Comparison of ENCODE assay signal across 9 cellular contexts in the genomic region with DNA sequence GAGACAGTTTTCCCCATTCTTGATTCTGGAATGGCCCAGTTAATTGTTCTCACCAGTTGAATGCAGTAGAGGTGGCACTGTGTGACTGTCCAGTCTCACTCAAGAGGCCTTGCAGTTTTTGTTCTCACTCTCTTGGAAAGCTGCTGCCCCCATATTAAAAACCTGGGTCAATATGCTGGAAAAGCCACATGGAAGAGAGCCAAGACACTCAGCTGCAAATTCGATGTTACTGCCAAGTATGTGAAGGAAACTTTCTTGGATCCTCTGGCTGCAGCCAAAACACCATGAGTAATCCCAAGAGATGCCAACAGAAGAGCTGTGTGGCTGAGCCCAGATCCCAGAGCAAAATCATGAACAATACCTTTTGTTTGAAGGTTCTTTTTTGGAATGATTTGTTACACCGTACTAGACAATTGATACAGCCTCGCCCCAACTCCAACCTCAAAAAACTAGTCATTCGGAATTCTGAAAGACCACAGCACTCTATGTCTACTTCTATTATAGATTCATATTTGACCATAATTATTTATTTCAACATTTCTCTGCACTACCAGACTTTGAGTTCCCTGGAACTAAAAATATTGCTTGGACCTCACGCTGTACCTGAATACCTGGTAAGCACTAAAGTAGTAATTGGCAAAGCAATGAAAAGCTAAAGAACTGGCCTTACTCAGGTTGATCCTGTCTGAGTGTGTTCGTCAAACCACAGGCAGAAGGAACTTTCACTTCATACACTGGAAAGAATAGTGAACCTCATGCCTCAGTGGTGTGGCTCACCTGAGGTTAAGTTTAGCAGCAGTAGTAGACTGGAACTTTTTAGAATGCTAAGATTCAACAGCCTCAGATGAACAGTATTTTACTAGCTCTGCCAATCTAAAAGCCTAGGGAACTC.
DNase-seq lines count a peak whose midpoint lies in the region; ATAC-seq, FAIRE-seq and TF ChIP-seq lines count a peak whose summit lies in the region.
"Had no signal": no experiment of that assay in that cellular context is flagged by ENCODE, and none has a peak within 500 bp of the region (broad histone marks: within the 10 kb centered on the region; RNA-seq: fewer than 3 reads in every experiment).

No MANE protein-coding gene starts in this region.

- H3K27ac ChIP-seq in right lobe of liver (no peak overlapping the region), HepG2 (ENCODE audit: extremely low read length, insufficient read depth, low read length) (no peak overlapping the region), mammary epithelial cell (ENCODE audit: insufficient read depth, low read depth, low read length) (peak overlapping the region; percentile 94), lung (ENCODE audit: low read depth in 1 of 2, low read length in 1 of 2) (peak overlapping the region; percentile 49 to 52), aorta (ENCODE audit: low read depth in 1 of 2, low read length in 2 of 2) (peak overlapping the region; percentile 43 to 89)

- TF ChIP-seq CTCF in right lobe of liver (IDR thresholded peaks at IDR 0.05) (no peak), HepG2 (CRISPR knock-in tag; IDR thresholded peaks at IDR 0.05) (no peak), mammary epithelial cell (conservative IDR thresholded peaks at IDR 0.05 in 1 of 2, IDR thresholded peaks at IDR 0.05 in 1 of 2; ENCODE audit: extremely low read depth in 1 of 2, insufficient read depth in 1 of 2, low read depth in 1 of 2, low read length in 2 of 2) (no peak), lung (IDR thresholded peaks at IDR 0.05; ENCODE audit: control extremely low read depth, extremely low read depth) (no peak), GM10248 (IDR thresholded peaks at IDR 0.05; ENCODE audit: control extremely low read depth, extremely low read depth, low read depth, missing control alignments) (no peak)

- TF ChIP-seq POLR2A in right lobe of liver (IDR thresholded peaks at IDR 0.05): no peak
- TF ChIP-seq POLR2A in HepG2 (IDR thresholded peaks at IDR 0.05; ENCODE audit: insufficient read depth in 1 of 2, low read depth in 2 of 2, low read length in 2 of 2): no peak

- no peaks in the 10 kb centered on the region for H3K4me1 ChIP-seq in right lobe of liver
- no peaks in the 10 kb centered on the region for H3K4me1 ChIP-seq in HepG2 (ENCODE audit: insufficient read depth, low read length)
- peaks cover 57% of the 10 kb centered on the region for H3K4me1 ChIP-seq in mammary epithelial cell (ENCODE audit: insufficient read depth, low read length)
- peaks cover 3 to 4% of the 10 kb centered on the region in 2 donors for H3K4me1 ChIP-seq in lung (ENCODE audit: control insufficient read depth in 2 of 2, insufficient read depth in 2 of 2, low read length in 2 of 2)
- peaks cover 3% of the 10 kb centered on the region in 2 donors for H3K4me1 ChIP-seq in aorta (ENCODE audit: control insufficient read depth in 1 of 2, insufficient read depth in 2 of 2, low read length in 2 of 2)

- TF ChIP-seq RAD21 in HepG2 (CRISPR knock-in tag; IDR thresholded peaks at IDR 0.05): no peak

- H3K4me3 ChIP-seq in right lobe of liver: no peak overlapping the region
- no peak overlapping the region for H3K4me3 ChIP-seq in HepG2 (replicated peaks in 1 of 3; ENCODE audit: insufficient read depth in 1 of 3, low read depth in 2 of 3, low read length in 3 of 3)
- H3K4me3 ChIP-seq in mammary epithelial cell (replicated peaks in 1 of 3; ENCODE audit: insufficient read depth in 1 of 3, low read depth in 2 of 3, low read length in 3 of 3): peak overlapping the region in 1 of 3 experiments; percentile 1
- no peak overlapping the region for H3K4me3 ChIP-seq in lung
- H3K4me3 ChIP-seq in aorta (ENCODE audit: low read length in 2 of 2): no peak overlapping the region

- in situ Hi-C loops in HepG2 (cut with HindIII; ENCODE audit: extremely low pct_ligation_motif_present, low pct_unique_long_range_greater_than_20kb): no loop called here
- in situ Hi-C loops in mammary epithelial cell (cut with MboI; ENCODE audit: low sequenced_read_pairs in 2 of 2): no loop called here

- H3K79me2 ChIP-seq in HepG2 (ENCODE audit: insufficient read depth, low read length) (no peaks in the 10 kb centered on the region), mammary epithelial cell (ENCODE audit: insufficient read depth, low read length) (no peaks in the 10 kb centered on the region)

- dilution Hi-C loops in mammary epithelial cell (cut with HindIII; ENCODE audit: low sequenced_read_pairs): no loop called here

- WGBS in right lobe of liver (ENCODE audit: insufficient coverage, low coverage, low lambda C conversion rate, missing lambda C conversion rate): 52% methylated on average over 5 of the region's 6 CpGs
- 7% methylated on average over 5 of the region's 6 CpGs for WGBS in HepG2 (ENCODE audit: low lambda C conversion rate)
- 3% methylated on average over 4 of the region's 6 CpGs for WGBS in mammary epithelial cell (ENCODE audit: low coverage, missing lambda C conversion rate)
- 66 to 67% methylated on average over 6 of the region's 6 CpGs for WGBS in lung, 2 donors
- 12 to 17% methylated on average over 6 of the region's 6 CpGs for WGBS in aorta, 2 donors

- TF ChIP-seq EP300 in HepG2 (IDR thresholded peaks at IDR 0.05; ENCODE audit: low read depth in 2 of 2, low read length in 2 of 2) (no peak), HepG2 (CRISPR knock-in tag; IDR thresholded peaks at IDR 0.05; ENCODE audit: borderline replicate concordance) (no peak)

- no peak for FAIRE-seq in HepG2 (lab: Jason Lieb, UNC)

- ATAC-seq in right lobe of liver: peak in 3 of 4 donors; percentile 17 to 41 (median 23)
- no peak for ATAC-seq in HepG2
- peak; percentile 43 for ATAC-seq in lung (ENCODE audit: insufficient read depth, low FRiP score)
- peak; percentile 72 for ATAC-seq in aorta (ENCODE audit: low FRiP score)
- ATAC-seq in GM19023 (IDR thresholded peaks at IDR 0.05; ENCODE audit: unreplicated experiment): no peak

- DNase-seq in right lobe of liver (no peak), HepG2 (ENCODE audit: low spot score) (no peak), mammary epithelial cell (peak; percentile 94), lung (ENCODE audit: low spot score) (peak; percentile 56), aorta (peak in 1 of 2 donors; percentile 61), GM10248 (ENCODE audit: extremely low spot score) (no peak)
- DNase-seq in activated CD4-positive, alpha-beta T cell treated with anti-CD3 and anti-CD28 coated beads, Interleukin-2, amount 50 U/mL, for 1 hour: no peak
- DNase-seq: naive B cell had no signal

- H4K20me1 ChIP-seq in HepG2 (ENCODE audit: insufficient read depth, low read length) (no peaks in the 10 kb centered on the region), mammary epithelial cell (ENCODE audit: insufficient read depth, low read length) (no peaks in the 10 kb centered on the region)

- CTCF ChIA-PET in HepG2 (lab: Yijun Ruan, JAX; ENCODE audit: low intra/inter-chr PET ratio, low total read pairs): no interaction called here
- CTCF ChIA-PET in mammary epithelial cell (lab: Charles Lee; ENCODE audit: low non-redundant PET): no interaction called here
- CTCF ChIA-PET in GM10248 (lab: Yijun Ruan, JAX): interaction anchor here (1.0 kb wide), 1 partner anchor 11 kb away, joined by 4 read pairs; no protein-coding TSS in a partner anchor

- H3K27me3 ChIP-seq in right lobe of liver: no peaks in the 10 kb centered on the region
- no peaks in the 10 kb centered on the region for H3K27me3 ChIP-seq in HepG2 (ENCODE audit: control insufficient read depth in 1 of 2, insufficient read depth in 2 of 2, low read length in 2 of 2)
- H3K27me3 ChIP-seq in mammary epithelial cell (ENCODE audit: insufficient read depth, low read length): no peaks in the 10 kb centered on the region
- H3K27me3 ChIP-seq in lung (ENCODE audit: control insufficient read depth, insufficient read depth): no peaks in the 10 kb centered on the region
- H3K27me3 ChIP-seq in aorta (ENCODE audit: control insufficient read depth in 1 of 2, insufficient read depth in 2 of 2, low read length in 1 of 2): no peaks in the 10 kb centered on the region

- BruUV-seq in HepG2 (replicated peaks; lab: Mats Ljungman, UMichigan) (no TSS peak), mammary epithelial cell (replicated peaks; lab: Mats Ljungman, UMichigan) (TSS peak; percentile 38)

- intact Hi-C loops in right lobe of liver (cut with DNase I): no loop called here
- intact Hi-C loops in HepG2 (cut with micrococcal nuclease; ENCODE audit: unreplicated experiment): no loop called here
- intact Hi-C loops in mammary epithelial cell (cut with micrococcal nuclease): loop anchor here (1.0 to 5.0 kb wide), 6 partner anchors 28 to 314 kb away; no protein-coding TSS in a partner anchor
- intact Hi-C loops in aorta (cut with DNase I): no loop called here

- H2AFZ ChIP-seq in HepG2 (ENCODE audit: low read length) (no peak overlapping the region), mammary epithelial cell (ENCODE audit: low read depth, low read length) (no peak overlapping the region)

- POLR2A ChIA-PET in HepG2 (lab: Yijun Ruan, JAX): no interaction called here
- POLR2A ChIA-PET in GM10248 (lab: Yijun Ruan, JAX): no interaction called here

- no peaks in the 10 kb centered on the region for H3K9me3 ChIP-seq in right lobe of liver
- H3K9me3 ChIP-seq in HepG2 (ENCODE audit: low read length): no peaks in the 10 kb centered on the region
- peaks cover 13% of the 10 kb centered on the region for H3K9me3 ChIP-seq in mammary epithelial cell (replicated peaks; ENCODE audit: insufficient read depth, low read length)
- H3K9me3 ChIP-seq in lung (ENCODE audit: control insufficient read depth in 2 of 2, insufficient read depth in 1 of 2, low read length in 1 of 2): no peaks in the 10 kb centered on the region
- no peaks in the 10 kb centered on the region for H3K9me3 ChIP-seq in aorta (ENCODE audit: control insufficient read depth, low read length)

- H3K9ac ChIP-seq in HepG2 (ENCODE audit: insufficient read depth, low read depth, low read length) (no peak overlapping the region), mammary epithelial cell (ENCODE audit: insufficient read depth, low read length) (peak overlapping the region; percentile 85)

- H3K36me3 ChIP-seq in right lobe of liver (no peaks in the 10 kb centered on the region), HepG2 (replicated peaks in 1 of 2; ENCODE audit: control insufficient read depth in 1 of 2, insufficient read depth in 2 of 2, low read length in 2 of 2) (no peaks in the 10 kb centered on the region), mammary epithelial cell (ENCODE audit: insufficient read depth, low read length) (no peaks in the 10 kb centered on the region), lung (ENCODE audit: control insufficient read depth in 2 of 2, insufficient read depth in 2 of 2, low read length in 2 of 2) (no peaks in the 10 kb centered on the region), aorta (ENCODE audit: control insufficient read depth in 1 of 2, insufficient read depth in 2 of 2, low read length in 1 of 2) (no peaks in the 10 kb centered on the region)

- H3K4me2 ChIP-seq in HepG2 (ENCODE audit: low read depth, low read length) (no peak overlapping the region), mammary epithelial cell (ENCODE audit: insufficient read depth, low read depth, low read length) (peak overlapping the region; percentile 51)

TF ChIP-seq in HepG2, 621 proteins besides CTCF, POLR2A, EP300 and RAD21 (continues in another document):
- TF ChIP-seq ZNF451 (CRISPR knock-in tag; IDR thresholded peaks at IDR 0.05) (no peak), ZNF224 (CRISPR knock-in tag; IDR thresholded peaks at IDR 0.05) (no peak), ZNF543 (CRISPR knock-in tag; IDR thresholded peaks at IDR 0.05) (no peak), TEAD2 (CRISPR knock-in tag; IDR thresholded peaks at IDR 0.05) (no peak)

Comparison
In these comparisons a context has a peak if more than half of its experiments do, and no peak if none do; other contexts are left out.
1. ATAC-seq: peak in right lobe of liver (3 of 4), lung (single experiment) and aorta (single experiment); none in HepG2 (single experiment) and GM19023 (single experiment).
2. DNase-seq: peak in mammary epithelial cell (single experiment) and lung (single experiment); none in right lobe of liver (0 of 3), HepG2 (single experiment), activated CD4-positive, alpha-beta T cell treated with anti-CD3 and anti-CD28 coated beads, Interleukin-2, amount 50 U/mL, for 1 hour (single experiment) and GM10248 (single experiment).
3. H3K27ac ChIP-seq: peak in mammary epithelial cell (single experiment), lung (2 of 2) and aorta (2 of 2); none in right lobe of liver (0 of 3) and HepG2 (single experiment).